1 cellular context compared by ENCODE assay signal in genomic region chr2:14776216-14776615, GRCh38.
TF ChIP-seq lines count a peak whose summit lies in the region.

No MANE protein-coding gene starts in this region.

TF ChIP-seq in HepG2, 621 proteins besides CTCF, POLR2A, EP300 and RAD21 (continued from another document):
- TF ChIP-seq AHDC1 (CRISPR knock-in tag; IDR thresholded peaks at IDR 0.05; ENCODE audit: borderline replicate concordance) (no peak), POGZ (CRISPR knock-in tag; IDR thresholded peaks at IDR 0.05) (no peak), ZNF777 (CRISPR knock-in tag; IDR thresholded peaks at IDR 0.05) (no peak), ARNT (IDR thresholded peaks at IDR 0.05) (no peak), RFX5 (IDR thresholded peaks at IDR 0.05; ENCODE audit: low read depth, low read length) (no peak), GATAD1 (CRISPR knock-in tag; IDR thresholded peaks at IDR 0.05) (no peak)
